In the genomic region with DNA sequence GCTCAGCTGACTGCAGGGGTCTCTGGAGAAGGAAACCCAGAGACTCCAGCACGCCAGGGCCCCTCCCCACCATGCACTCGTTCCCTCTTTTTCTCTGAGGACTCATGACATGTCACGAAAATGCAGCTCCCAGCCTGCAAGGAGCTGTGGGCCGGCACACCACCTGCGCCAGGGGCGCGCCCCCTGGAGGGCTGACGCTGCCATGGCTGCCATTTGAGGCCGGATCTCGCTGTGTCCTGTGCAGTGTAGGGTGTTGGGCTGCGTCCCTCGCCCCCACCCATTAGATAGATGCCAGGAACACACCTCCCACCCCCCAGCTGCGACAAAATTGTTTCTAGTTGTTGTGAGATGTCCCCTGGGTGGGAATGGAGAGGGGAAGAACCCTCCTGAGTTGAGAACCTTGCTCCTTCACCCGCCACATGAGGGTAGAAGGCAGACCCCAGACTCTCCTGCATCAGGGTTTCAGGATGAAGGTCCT, we compare ENCODE assay signal across 9 cellular contexts. TPM values are rescaled to one million over a fixed set of nuclear protein-coding genes. Genes with fewer than 3 reads are reported as not detected.
A peak's percentile ranks its signal among the peaks of the same experiment; 100 is the strongest.
DNase-seq lines count a peak whose midpoint lies in the region; ATAC-seq and TF ChIP-seq lines count a peak whose summit lies in the region.
"Had no signal": no experiment of that assay in that cellular context is flagged by ENCODE, and none has a peak within 500 bp of the region (broad histone marks: within the 10 kb centered on the region; RNA-seq: fewer than 3 reads in every experiment).

No MANE protein-coding gene starts in this region.

- TF ChIP-seq CTCF in IMR-90 (conservative IDR thresholded peaks at IDR 0.05; ENCODE audit: low read depth, low read length) (peak; percentile 68), activated B cell treated with CpG ODN at 0.5 μM for 24 hours (IDR thresholded peaks at IDR 0.05) (peak; percentile 92), left lung (IDR thresholded peaks at IDR 0.05) (peak; percentile 82 to 94)

- no peak overlapping the region for H3K9ac ChIP-seq in IMR-90 (ENCODE audit: low read depth, low read length)

- no peak overlapping the region for H3K23ac ChIP-seq in IMR-90 (ENCODE audit: low read depth, low read length)

- peaks cover 79% of the 10 kb centered on the region for H3K4me1 Mint-ChIP-seq in activated B cell treated with CpG ODN at 0.5 μM for 24 hours

- no peak overlapping the region for H3K14ac ChIP-seq in IMR-90 (replicated peaks; ENCODE audit: low read depth, low read length)

- H3K9me3 ChIP-seq in IMR-90 (ENCODE audit: control insufficient read depth, insufficient read depth, low read length) (no peaks in the 10 kb centered on the region), left lung (no peaks in the 10 kb centered on the region)

- H3K4ac ChIP-seq in IMR-90 (ENCODE audit: low read depth, low read length) = no peak overlapping the region

- H3K36me3 ChIP-seq in IMR-90 (ENCODE audit: control insufficient read depth, insufficient read depth, low read length) (no peaks in the 10 kb centered on the region; the same call in 1 of the 2 replicates), left lung (peaks cover 0 to 20% of the 10 kb centered on the region in 2 donors)

- H3K27me3 Mint-ChIP-seq in activated B cell treated with CpG ODN at 0.5 μM for 24 hours = no peaks in the 10 kb centered on the region

- H4K8ac ChIP-seq in IMR-90 (ENCODE audit: low read depth in 2 of 2, low read length in 2 of 2) = no peak overlapping the region

- in situ Hi-C loops in IMR-90 (cut with MboI; ENCODE audit: low sequenced_read_pairs) (loop anchor here (5.0 kb wide), 1 partner anchor 64 kb away; no protein-coding TSS in a partner anchor), T47D (cut with HindIII; ENCODE audit: low pct_unique_long_range_greater_than_20kb, low sequenced_read_pairs) (no loop called here)

- H3K4me1 ChIP-seq in IMR-90 (ENCODE audit: control insufficient read depth, insufficient read depth, low read length) (peaks cover 24% of the 10 kb centered on the region), left lung (peaks cover 41 to 82% of the 10 kb centered on the region in 2 donors)

- H4K91ac ChIP-seq in IMR-90 (ENCODE audit: insufficient read depth, low read depth, low read length) = 0 out of 2 replicates have a peak overlapping the region, but pooled peaks have one; percentile 0

- H4K20me1 ChIP-seq in IMR-90 (ENCODE audit: insufficient read depth, low read length) = no peaks in the 10 kb centered on the region; the same call in 1 of the 2 replicates

- H3K9me3 Mint-ChIP-seq in activated B cell treated with CpG ODN at 0.5 μM for 24 hours = no peaks in the 10 kb centered on the region

- H3K56ac ChIP-seq in IMR-90 (ENCODE audit: extremely low read depth, insufficient read depth, low read length) = no peak overlapping the region

- H3K27ac ChIP-seq in IMR-90 (ENCODE audit: insufficient read depth, low read length) = no peak overlapping the region
- peak overlapping the region in 1 of 2 donors; percentile 92 for H3K27ac ChIP-seq in left lung

- no peak overlapping the region for H2BK120ac ChIP-seq in IMR-90 (ENCODE audit: low read depth, low read length)

- no peak overlapping the region for H2AK5ac ChIP-seq in IMR-90 (ENCODE audit: low read depth, low read length)

- H4K5ac ChIP-seq in IMR-90 (ENCODE audit: low read depth, low read length) = no peak overlapping the region

- peak; percentile 53 for TF ChIP-seq RAD21 in IMR-90 (IDR thresholded peaks at IDR 0.05; ENCODE audit: low read length)

- intact Hi-C loops in IMR-90 (cut with micrococcal nuclease) (loop anchor here (1.0 kb wide), 1 partner anchor 64 kb away; no protein-coding TSS in a partner anchor), activated B cell treated with CpG ODN at 0.5 μM for 24 hours (cut with micrococcal nuclease) (loop anchor here (1.0 to 5.0 kb wide), 5 partner anchors 42 to 246 kb away; a partner anchor contains a TSS), left lung (cut with DNase I) (no loop called here)

- peak overlapping the region; percentile 74 for H2AK9ac ChIP-seq in IMR-90 (replicated peaks; ENCODE audit: low read depth, low read length, poor library complexity)

- peaks cover 44% of the 10 kb centered on the region for H3K36me3 Mint-ChIP-seq in activated B cell treated with CpG ODN at 0.5 μM for 24 hours (ENCODE audit: low read depth)

- DNase-seq in Daoy (ENCODE audit: low read depth) (peak; percentile 60), IMR-90 (peak; percentile 22), activated B cell treated with CpG ODN at 0.5 μM for 24 hours (peak; percentile 76), T47D (ENCODE audit: low read depth in 1 of 2, low spot score in 1 of 2) (peak; percentile 60 to 82), left lung (peak; percentile 79 to 97), NCI-H2081 treated with DMSO at 0.1 percent for 48 hours (lab: John Stamatoyannopoulos, UW) (no peak), NCI-H2081 (lab: John Stamatoyannopoulos, UW) (no peak)
- peak; percentile 59 for DNase-seq in stimulated activated CD8-positive, alpha-beta memory T cell treated with anti-CD3 and anti-CD28 coated beads, Interleukin-12 subunit alpha, Interleukin-12 subunit beta, amount 100 ng/mL, for 1 hour (ENCODE audit: low read depth)

- peak; percentile 52 for ATAC-seq in IMR-90 (ENCODE audit: low read depth)
- ATAC-seq in activated B cell treated with CpG ODN at 0.5 μM for 24 hours (ENCODE audit: low read depth) = peak; percentile 69
- peak; percentile 44 for ATAC-seq in left lung

- dilution Hi-C loops in IMR-90 (cut with HindIII; ENCODE audit: low sequenced_read_pairs, unreplicated experiment) = no loop called here

- BruUV-seq in IMR-90 (replicated peaks; lab: Mats Ljungman, UMichigan) = no TSS peak

- H2AFZ ChIP-seq in IMR-90 (replicated peaks; ENCODE audit: low read length, poor library complexity) = peak overlapping the region; percentile 49

- CTCF ChIA-PET in IMR-90 (lab: Yijun Ruan, JAX) (interaction anchor here (0.7 to 1.6 kb wide), 3 partner anchors 32 to 92 kb away, joined by 3 to 5 read pairs (median 3); no protein-coding TSS in a partner anchor), activated B cell treated with CpG ODN at 0.5 μM for 24 hours (lab: Charles Lee) (interaction anchor here (0.6 to 9.7 kb wide), 18 partner anchors 9 to 91 kb away, joined by 3 to 220 read pairs (median 8); a partner anchor contains a TSS)

- H3K4me3 Mint-ChIP-seq in activated B cell treated with CpG ODN at 0.5 μM for 24 hours = no peak overlapping the region

- TF ChIP-seq POLR2A in IMR-90 (IDR thresholded peaks at IDR 0.05; ENCODE audit: low read depth, low read length) = peak; percentile 24; the same call in 1 of the 2 replicates

- H2BK20ac ChIP-seq in IMR-90 (ENCODE audit: low read depth, low read length) = no peak overlapping the region

- H3K4me3 ChIP-seq in IMR-90 (ENCODE audit: insufficient read depth, low read depth, low read length) (no peak overlapping the region), left lung (no peak overlapping the region)

- H3K27me3 ChIP-seq in IMR-90 (ENCODE audit: control insufficient read depth, insufficient read depth, low read length) (no peaks in the 10 kb centered on the region), left lung (no peaks in the 10 kb centered on the region)

- H3K9me1 ChIP-seq in IMR-90 (ENCODE audit: insufficient read depth, low read length) = peaks cover 14% of the 10 kb centered on the region; the same call in 1 of the 2 replicates

- POLR2A ChIA-PET in IMR-90 (lab: Charles Lee; ENCODE audit: unreplicated experiment) (no interaction called here), activated B cell treated with CpG ODN at 0.5 μM for 24 hours (lab: Charles Lee) (interaction anchor here (0.5 to 33.1 kb wide), 10 partner anchors 10 to 245 kb away, joined by 3 to 2404 read pairs (median 5); a partner anchor contains a TSS)

- H3K27ac Mint-ChIP-seq in activated B cell treated with CpG ODN at 0.5 μM for 24 hours = peak overlapping the region; percentile 63

- H3K18ac ChIP-seq in IMR-90 (ENCODE audit: low read depth, low read length) = no peak overlapping the region

- H3K79me1 ChIP-seq in IMR-90 (ENCODE audit: low read depth in 1 of 2, low read length in 2 of 2) = peaks cover 3 to 43% of the 10 kb centered on the region in 2 experiments; a peak in 2 of 4 replicates

- H2BK5ac ChIP-seq in IMR-90 (ENCODE audit: low read depth, low read length, poor library complexity, severe bottlenecking) = no peak overlapping the region

- H2BK15ac ChIP-seq in IMR-90 (ENCODE audit: low read depth, low read length) = no peak overlapping the region

- no peak overlapping the region for H3K4me2 ChIP-seq in IMR-90 (ENCODE audit: low read depth, low read length)

- 33% methylated on average over 1 of the region's 14 CpGs; no CpG with 5 or more reads in 1 of the 2 experiments for WGBS in IMR-90 (ENCODE audit: extremely low coverage in 2 of 2, insufficient read length in 1 of 2), 2 experiments

RNA-seq across cellular contexts. Expression of a gene that starts 8.2 kb away (rescaled TPM):
- total RNA-seq in Daoy (2014; rRNA removed; shearing (Covaris generic)) = 14.8 and 19.4 TPM in 2 replicates
- total RNA-seq in IMR-90 (2012; rRNA removed) = 11.1 and 14.7 TPM in 2 replicates
- polyA plus RNA-seq in IMR-90 (2012; rRNA removed) = 63.1 and 77.3 TPM in 2 replicates
- polyA plus RNA-seq in IMR-90 (2012; cell fraction: cytosol; rRNA removed) = 38.9 and 89.5 TPM in 2 replicates
- polyA plus RNA-seq in IMR-90 (2012; cell fraction: nucleus; rRNA removed; ENCODE audit: low replicate concordance) = 27.9 and 43.7 TPM in 2 replicates
- 636 and 647 TPM in 2 replicates for total RNA-seq in activated B cell treated with CpG ODN at 0.5 μM for 24 hours
- 100 to 1,000 TPM; 192 to 227 TPM for total RNA-seq in left lung

RNA-seq across cellular contexts. Expression of a gene that starts 10.3 kb away (rescaled TPM):
- 111 and 130 TPM in 2 replicates for total RNA-seq in Daoy (2014; rRNA removed; shearing (Covaris generic))
- total RNA-seq in IMR-90 (2012; rRNA removed) (109 and 219 TPM in 2 replicates), activated B cell treated with CpG ODN at 0.5 μM for 24 hours (3.8 TPM in 2 replicates), left lung (10 to 100 TPM; 24.0 to 33.0 TPM)
- 150 and 181 TPM in 2 replicates for polyA plus RNA-seq in IMR-90 (2012; rRNA removed)
- polyA plus RNA-seq in IMR-90 (2012; cell fraction: cytosol; rRNA removed) = 133 and 160 TPM in 2 replicates
- 27.2 and 110 TPM in 2 replicates for polyA plus RNA-seq in IMR-90 (2012; cell fraction: nucleus; rRNA removed; ENCODE audit: low replicate concordance)

RNA-seq across cellular contexts. Expression of a gene that starts 10.6 kb away (rescaled TPM):
- 12.1 and 14.8 TPM in 2 replicates for total RNA-seq in Daoy (2014; rRNA removed; shearing (Covaris generic))
- total RNA-seq in IMR-90 (2012; rRNA removed) (45.5 and 65.1 TPM in 2 replicates), activated B cell treated with CpG ODN at 0.5 μM for 24 hours (11.2 and 15.4 TPM in 2 replicates), left lung (10 to 100 TPM; 31.3 to 38.6 TPM)
- 29.9 and 41.0 TPM in 2 replicates for polyA plus RNA-seq in IMR-90 (2012; rRNA removed)
- polyA plus RNA-seq in IMR-90 (2012; cell fraction: cytosol; rRNA removed) = 31.0 and 49.3 TPM in 2 replicates
- 22.5 and 29.1 TPM in 2 replicates for polyA plus RNA-seq in IMR-90 (2012; cell fraction: nucleus; rRNA removed; ENCODE audit: low replicate concordance)

RNA-seq across cellular contexts. Expression of a gene that starts 30.4 kb away (rescaled TPM):
- not detected in 2 replicates for total RNA-seq in Daoy (2014; rRNA removed; shearing (Covaris generic))
- total RNA-seq in IMR-90 (2012; rRNA removed) = not detected in 2 replicates
- polyA plus RNA-seq in IMR-90 (2012; rRNA removed) = not detected in 2 replicates
- polyA plus RNA-seq in IMR-90 (2012; cell fraction: cytosol; rRNA removed) = not detected in 2 replicates
- not detected in 2 replicates for polyA plus RNA-seq in IMR-90 (2012; cell fraction: nucleus; rRNA removed; ENCODE audit: low replicate concordance)
- total RNA-seq in activated B cell treated with CpG ODN at 0.5 μM for 24 hours = 5.2 and 7.1 TPM in 2 replicates
- total RNA-seq in left lung = not detected
- total RNA-seq: dermis microvascular lymphatic vessel endothelial cell had no signal

RNA-seq across cellular contexts. Expression of a gene that starts 37.5 kb away (rescaled TPM):
- total RNA-seq in Daoy (2014; rRNA removed; shearing (Covaris generic)) = 223 and 248 TPM in 2 replicates
- total RNA-seq in IMR-90 (2012; rRNA removed) = 52.7 and 53.6 TPM in 2 replicates
- polyA plus RNA-seq in IMR-90 (2012; rRNA removed) = 16.6 and 19.5 TPM in 2 replicates
- 10.6 and 17.7 TPM in 2 replicates for polyA plus RNA-seq in IMR-90 (2012; cell fraction: cytosol; rRNA removed)
- 5.5 and 7.2 TPM in 2 replicates for polyA plus RNA-seq in IMR-90 (2012; cell fraction: nucleus; rRNA removed; ENCODE audit: low replicate concordance)
- 0.81 and 1.0 TPM in 2 replicates for total RNA-seq in activated B cell treated with CpG ODN at 0.5 μM for 24 hours
- 10 to 100 TPM in 1 of 2 donors, 1 to 10 TPM in 1; 4.8 to 12.1 TPM for total RNA-seq in left lung

Comparison
In these comparisons a context has a peak if more than half of its experiments do, and no peak if none do; other contexts are left out.
1. DNase-seq: peak in Daoy (single experiment), IMR-90 (single experiment), activated B cell treated with CpG ODN at 0.5 μM for 24 hours (single experiment), T47D (2 of 2), left lung (2 of 2) and stimulated activated CD8-positive, alpha-beta memory T cell treated with anti-CD3 and anti-CD28 coated beads, Interleukin-12 subunit alpha, Interleukin-12 subunit beta, amount 100 ng/mL, for 1 hour (single experiment); none in NCI-H2081 treated with DMSO at 0.1 percent for 48 hours (single experiment) and NCI-H2081 (0 of 2).
2. intact Hi-C loops: an anchor here in IMR-90 (1.0 kb wide) and activated B cell treated with CpG ODN at 0.5 μM for 24 hours (1.0 to 5.0 kb wide); none called in left lung.
3. Peak in every context shown above with its lines, with median percentiles within 50 percentile points of each other: ATAC-seq and CTCF ChIP-seq.